In genomic region chr18:41966943-41967342, GRCh38 we compare ENCODE assay signal across 25 cellular contexts. TPM values are rescaled to one million over a fixed set of nuclear protein-coding genes. Genes with fewer than 3 reads are reported as not detected.
A peak's percentile ranks its signal among the peaks of the same experiment; 100 is the strongest.
DNase-seq lines count a peak whose midpoint lies in the region; ATAC-seq, FAIRE-seq and TF ChIP-seq lines count a peak whose summit lies in the region.
"Had no signal": no experiment of that assay in that cellular context is flagged by ENCODE, and none has a peak within 500 bp of the region (broad histone marks: within the 10 kb centered on the region; RNA-seq: fewer than 3 reads in every experiment).

No MANE protein-coding gene starts in this region.

- POLR2A ChIA-PET in K562 (lab: Yijun Ruan, JAX), result interaction anchor here (1.0 to 2.6 kb wide), 5 partner anchors 9 to 61 kb away, joined by 4 to 15 read pairs (median 6); partner anchors contain the start of gene PIK3C3

- no peak for TF ChIP-seq RAD21 in K562 (CRISPR knock-in tag; conservative IDR thresholded peaks at IDR 0.05 in 1 of 2, IDR thresholded peaks at IDR 0.05 in 1 of 2)

- H3K9ac ChIP-seq in K562 (ENCODE audit: insufficient read depth in 1 of 2, low read depth in 2 of 2, low read length in 2 of 2), result no peak overlapping the region

- H3K4me3 ChIP-seq in K562, result no peak overlapping the region
- H3K4me3 ChIP-seq: GM23338, lower lobe of right lung, mucosa of descending colon, PC-9, skin epidermis had no signal

- peak; percentile 12; the same call in 1 of the 3 replicates for ATAC-seq in K562
- peak; percentile 43 for ATAC-seq in left ventricle myocardium superior
- ATAC-seq in GM21360 (IDR thresholded peaks at IDR 0.05; ENCODE audit: unreplicated experiment), result no peak
- ATAC-seq: GM23338, lower lobe of right lung, mucosa of descending colon, natural killer cell had no signal

- CTCF ChIA-PET in K562 (lab: Yijun Ruan, JAX; ENCODE audit: low intra/inter-chr PET ratio), result no interaction called here

- TF ChIP-seq CTCF in K562 (IDR thresholded peaks at IDR 0.05 in 2 of 3, conservative IDR thresholded peaks at IDR 0.05 in 1 of 3; ENCODE audit: insufficient read depth in 2 of 3, low read depth in 1 of 3, low read length in 3 of 3), result no peak

- H2AFZ ChIP-seq in K562 (ENCODE audit: low read depth, low read length), result no peak overlapping the region
- H2AFZ ChIP-seq: GM23338, PC-9 had no signal

- TF ChIP-seq POLR2A in K562 (conservative IDR thresholded peaks at IDR 0.05), result no peak

- no peaks in the 10 kb centered on the region for H4K20me1 ChIP-seq in K562 (replicated peaks; ENCODE audit: control insufficient read depth, insufficient read depth, low read length)

- H3K36me3 ChIP-seq in K562 (ENCODE audit: control insufficient read depth, insufficient read depth, low read length), result peaks cover 78% of the 10 kb centered on the region

- H3K4me1 ChIP-seq in K562 (replicated peaks in 1 of 2; ENCODE audit: control insufficient read depth in 2 of 2, insufficient read depth in 2 of 2, low read length in 2 of 2), result no peaks in the 10 kb centered on the region

- 95% methylated on average over 4 of the region's 4 CpGs for WGBS in K562 (ENCODE audit: insufficient coverage, low coverage, missing lambda C conversion rate)

- H3K9me3 ChIP-seq in K562 (replicated peaks; ENCODE audit: control insufficient read depth, insufficient read depth, low read depth, low read length), result no peaks in the 10 kb centered on the region
- H3K9me3 ChIP-seq: lower lobe of right lung, mucosa of descending colon had no signal

- FAIRE-seq in K562 (lab: Jason Lieb, UNC), result no peak
- FAIRE-seq: endothelial cell of umbilical vein, keratinocyte had no signal

- H3K79me2 ChIP-seq in K562 (ENCODE audit: control insufficient read depth, insufficient read depth, low read length), result peaks cover 19% of the 10 kb centered on the region; the same call in 2 of the 3 replicates

- intact Hi-C loops in K562 (cut with micrococcal nuclease) (no loop called here), left ventricle myocardium superior (cut with micrococcal nuclease) (no loop called here)

- no peak overlapping the region for H3K27ac ChIP-seq in K562 (ENCODE audit: extremely low read depth, low read depth, low read length)
- H3K27ac ChIP-seq: 22Rv1, brain microvascular endothelial cell, C4-2B, lower lobe of right lung, PC-9, skin epidermis had no signal

- BruUV-seq in K562 (replicated peaks; lab: Mats Ljungman, UMichigan), result no TSS peak

- no peak for TF ChIP-seq EP300 in K562 (IDR thresholded peaks at IDR 0.05; ENCODE audit: low read length)

- H3K9me1 ChIP-seq in K562 (ENCODE audit: control insufficient read depth, insufficient read depth, low read length), result no peaks in the 10 kb centered on the region

- H3K27me3 ChIP-seq in K562 (ENCODE audit: control insufficient read depth in 2 of 2, insufficient read depth in 2 of 2, low read length in 2 of 2), result no peaks in the 10 kb centered on the region
- H3K27me3 ChIP-seq: brain microvascular endothelial cell had no signal

- in situ Hi-C loops in K562 (cut with MboI), result no loop called here

- H3K4me2 ChIP-seq in K562 (ENCODE audit: insufficient read depth, low read length), result no peak overlapping the region
- H3K4me2 ChIP-seq: GM23338, PC-9 had no signal

- DNase-seq in NCI-H2171 treated with DMSO at 0.1 percent for 48 hours (lab: John Stamatoyannopoulos, UW) (peak; percentile 44), NCI-H2171 (lab: John Stamatoyannopoulos, UW) (no peak), K562 (ENCODE audit: extremely low read depth in 1 of 4, low spot score in 3 of 4) (no peak), left ventricle myocardium superior (no peak), pons (ENCODE audit: low spot score) (peak; percentile 53), HPDE6-E6E7 (ENCODE audit: extremely low spot score) (no peak), EL (no peak)
- DNase-seq: activated CD4-positive, alpha-beta memory T cell treated with anti-CD3 and anti-CD28 coated beads, Interleukin-2, amount 10 ng/mL, durations not matched to agents 7 days and 5 days; activated CD8-positive, alpha-beta memory T cell treated with anti-CD3 and anti-CD28 coated beads, Interleukin-2, amount 50 U/mL, for 4 hours; activated naive CD4-positive, alpha-beta T cell treated with Interleukin-2 at 50 U/mL for 16 hours; brain microvascular endothelial cell; lower lobe of right lung; mucosa of descending colon; natural killer cell; NCI-H1092; NCI-H526; PC-9; stimulated activated naive CD4-positive, alpha-beta T cell treated with Interleukin-2 at 50 U/mL for 16 hours had no signal

TF ChIP-seq in K562, 482 proteins besides CTCF, POLR2A, EP300 and RAD21 (continues in another document):
- no peak for TF ChIP-seq ZNF644 (tag; IDR thresholded peaks at IDR 0.05; ENCODE audit: low read depth)
- TF ChIP-seq RAD51 (IDR thresholded peaks at IDR 0.05; ENCODE audit: borderline replicate concordance, low read depth), result no peak
- no peak for TF ChIP-seq ZNF146 (CRISPR knock-in tag; IDR thresholded peaks at IDR 0.05; ENCODE audit: unreplicated experiment)
- TF ChIP-seq ZNF408 (CRISPR knock-in tag; IDR thresholded peaks at IDR 0.05; ENCODE audit: low read depth), result no peak
- TF ChIP-seq SUPT5H (IDR thresholded peaks at IDR 0.05), result no peak
- TF ChIP-seq DEAF1 (CRISPR knock-in tag; IDR thresholded peaks at IDR 0.05), result no peak
- TF ChIP-seq HDAC1 (IDR thresholded peaks at IDR 0.05), result no peak
- TF ChIP-seq NR2C2 (CRISPR knock-in tag; IDR thresholded peaks at IDR 0.05), result no peak
- no peak for TF ChIP-seq NR2C2 (tag; IDR thresholded peaks at IDR 0.05)
- no peak for TF ChIP-seq ZNF830 (CRISPR knock-in tag; IDR thresholded peaks at IDR 0.05)
- TF ChIP-seq MEIS2 (IDR thresholded peaks at IDR 0.05; ENCODE audit: partially characterized antibody), result no peak
- no peak for TF ChIP-seq NCOA4 (IDR thresholded peaks at IDR 0.05; ENCODE audit: partially characterized antibody)
- no peak for TF ChIP-seq ESRRB (CRISPR knock-in tag; IDR thresholded peaks at IDR 0.05; ENCODE audit: borderline replicate concordance)
- no peak for TF ChIP-seq MNT (conservative IDR thresholded peaks at IDR 0.05)
- TF ChIP-seq NONO (IDR thresholded peaks at IDR 0.05; ENCODE audit: low read depth in 2 of 2, low read length in 1 of 2), result no peak
- no peak for TF ChIP-seq ZNF324 (CRISPR knock-in tag; IDR thresholded peaks at IDR 0.05)
- TF ChIP-seq ZBTB34 (CRISPR knock-in tag; IDR thresholded peaks at IDR 0.05), result no peak
- no peak for TF ChIP-seq RB1 (IDR thresholded peaks at IDR 0.05; ENCODE audit: low read depth)

RNA-seq across cellular contexts. Expression of gene PIK3C3, which starts 11.9 kb away (rescaled TPM):
- total RNA-seq in K562 (2011; cell fraction: chromatin; rRNA removed; ENCODE audit: low replicate concordance), result 90.0 and 150 TPM in 2 replicates
- total RNA-seq in K562 (2011; cell fraction: nucleolus; rRNA removed), result 49.4 and 79.4 TPM in 2 replicates
- total RNA-seq in K562 (2011; cell fraction: nucleoplasm; rRNA removed), result 98.9 and 122 TPM in 2 replicates
- total RNA-seq in K562 (2014; rRNA removed) (26.9 and 27.0 TPM in 2 replicates), K562 (2014; rRNA removed; fragmentation: Illumina TruSeq; extraction: Trizol) (51.8 and 58.1 TPM in 2 replicates), K562 (2015; rRNA removed; fragmentation: Illumina TruSeq; extraction: Trizol) (26.1 and 28.6 TPM in 2 replicates), K562 (2021) (44.7 and 47.3 TPM in 2 replicates), left ventricle myocardium superior (34.1 TPM)
- polyA plus RNA-seq in K562 (2011; rRNA removed) (85.5 and 101 TPM in 2 replicates), K562 (2014; fragmentation: Illumina TruSeq; extraction: Trizol) (35.7 and 39.3 TPM in 2 replicates), K562 (2014; fragmentation: Nextera tagmentation; extraction: Ambion mirVana) (10 to 100 TPM; 42.0 to 56.3 TPM), K562 (2014; rRNA removed) (42.9 and 47.2 TPM in 2 replicates)
- 18.9 and 34.8 TPM in 2 replicates for polyA plus RNA-seq in K562 (2011; cell fraction: cytosol; rRNA removed)
- polyA plus RNA-seq in K562 (2011; cell fraction: nucleus; rRNA removed), result 62.1 and 96.2 TPM in 2 replicates
- polyA plus RNA-seq in K562 (2012), result 26.2 and 40.0 TPM in 2 replicates
- polyA minus RNA-seq in K562 (2011; rRNA and poly(A)+ RNA removed), result 161 and 167 TPM in 2 replicates
- 27.3 and 31.6 TPM in 2 replicates for polyA minus RNA-seq in K562 (2011; cell fraction: cytosol; rRNA and poly(A)+ RNA removed)
- polyA minus RNA-seq in K562 (2011; cell fraction: nucleus; rRNA and poly(A)+ RNA removed), result 65.0 and 129 TPM in 2 replicates

Comparison
In these comparisons a context has a peak if more than half of its experiments do, and no peak if none do; other contexts are left out.
1. DNase-seq: peak in NCI-H2171 treated with DMSO at 0.1 percent for 48 hours (single experiment) and pons (single experiment); none in NCI-H2171 (single experiment), K562 (0 of 4), left ventricle myocardium superior (single experiment), HPDE6-E6E7 (single experiment) and EL (single experiment).